ENCODE assay signal across 16 cellular contexts in genomic region chr15:100785181-100786138, GRCh38.
DNase-seq lines count a peak whose midpoint lies in the region; ATAC-seq and TF ChIP-seq lines count a peak whose summit lies in the region.
"Had no signal": no experiment of that assay in that cellular context is flagged by ENCODE, and none has a peak within 500 bp of the region (broad histone marks: within the 10 kb centered on the region; RNA-seq: fewer than 3 reads in every experiment).

No MANE protein-coding gene starts in this region.

- peaks cover 4% of the 10 kb centered on the region for H3K27me3 Mint-ChIP-seq in chondrocyte (ENCODE audit: low read depth)

- H3K27ac Mint-ChIP-seq in chondrocyte (ENCODE audit: unreplicated experiment), result no peak overlapping the region
- H3K27ac Mint-ChIP-seq: effector memory CD8-positive, alpha-beta T cell; T-helper 1 cell treated with Interleukin-12 subunit alpha and Interleukin-12 subunit beta and Interleukin-4 antibody, amounts not matched to agents 30 μg/mL and 1 μg/mL, for 36 hours had no signal

- TF ChIP-seq CTCF in chondrocyte (IDR thresholded peaks at IDR 0.05), result no peak

- peak; percentile 57 for ATAC-seq in GM18868 (IDR thresholded peaks at IDR 0.05; ENCODE audit: unreplicated experiment)
- ATAC-seq in HG02610 (IDR thresholded peaks at IDR 0.05; ENCODE audit: unreplicated experiment), result peak; percentile 66
- ATAC-seq: effector memory CD8-positive, alpha-beta T cell; heart left ventricle; lower lobe of right lung had no signal

- DNase-seq in chondrocyte (ENCODE audit: low spot score) (peak; percentile 81), posterior vena cava (ENCODE audit: low spot score) (peak; percentile 20), AG08395 (ENCODE audit: low spot score) (no peak), anterior cingulate cortex (lab: John Stamatoyannopoulos, UW) (no peak), HuH-7.5 (ENCODE audit: low spot score) (no peak)
- DNase-seq: effector memory CD8-positive, alpha-beta T cell; lower lobe of right lung; NCI-H524 treated with DMSO at 0.1 percent for 48 hours; SHP77; small intestine; stimulated activated CD4-positive, alpha-beta T cell treated with anti-CD3 and anti-CD28 coated beads, Interleukin-4, amount 100 ng/mL, for 1 hour; WERI-Rb-1 had no signal

- no peaks in the 10 kb centered on the region for H3K9me3 Mint-ChIP-seq in chondrocyte (ENCODE audit: low read depth)
- H3K9me3 Mint-ChIP-seq: effector memory CD8-positive, alpha-beta T cell; T-helper 1 cell treated with Interleukin-12 subunit alpha and Interleukin-12 subunit beta and Interleukin-4 antibody, amounts not matched to agents 30 μg/mL and 1 μg/mL, for 36 hours had no signal

- H3K4me3 Mint-ChIP-seq in chondrocyte (ENCODE audit: unreplicated experiment), result no peak overlapping the region
- H3K4me3 Mint-ChIP-seq: effector memory CD8-positive, alpha-beta T cell; T-helper 1 cell treated with Interleukin-12 subunit alpha and Interleukin-12 subunit beta and Interleukin-4 antibody, amounts not matched to agents 30 μg/mL and 1 μg/mL, for 36 hours had no signal

- H3K4me1 Mint-ChIP-seq in chondrocyte (ENCODE audit: low read depth), result no peaks in the 10 kb centered on the region

- no peaks in the 10 kb centered on the region for H3K36me3 Mint-ChIP-seq in chondrocyte (ENCODE audit: low read depth)

- intact Hi-C loops in posterior vena cava (cut with DNase I), result no loop called here

Comparison
In these comparisons a context has a peak if more than half of its experiments do, and no peak if none do; other contexts are left out.
1. DNase-seq: peak in chondrocyte (single experiment) and posterior vena cava (single experiment); none in AG08395 (single experiment), anterior cingulate cortex (0 of 58) and HuH-7.5 (single experiment).